In genomic region chr20:21607971-21608735, GRCh38 we compare ENCODE assay signal across 12 cellular contexts.
A peak's percentile ranks its signal among the peaks of the same experiment; 100 is the strongest.
DNase-seq lines count a peak whose midpoint lies in the region.
"Had no signal": no experiment of that assay in that cellular context is flagged by ENCODE, and none has a peak within 500 bp of the region (broad histone marks: within the 10 kb centered on the region; RNA-seq: fewer than 3 reads in every experiment).

No MANE protein-coding gene starts in this region.

- in situ Hi-C loops in HAP-1 (cut with MboI; ENCODE audit: low sequenced_read_pairs) = no loop called here

- no peaks in the 10 kb centered on the region for H3K9me3 ChIP-seq in HAP-1
- H3K9me3 ChIP-seq: SJSA1 had no signal

- intact Hi-C loops in posterior vena cava (cut with DNase I) = no loop called here

- DNase-seq in DMS79 (lab: John Stamatoyannopoulos, UW) (peak; percentile 14), NCI-H345 (lab: John Stamatoyannopoulos, UW) (peak; percentile 91), cerebellar cortex (ENCODE audit: low spot score) (peak; percentile 7), posterior vena cava (ENCODE audit: low spot score) (peak; percentile 77), T1000 (lab: John Stamatoyannopoulos, UW) (no peak), NCI-H128 (lab: John Stamatoyannopoulos, UW; ENCODE audit: unreplicated experiment) (no peak), HAP-1 (ENCODE audit: low spot score in 2 of 2) (no peak), SKM-1 treated with dmso at 0.1 percent for 144 hours (lab: John Stamatoyannopoulos, UW; ENCODE audit: unreplicated experiment) (no peak)
- DNase-seq: activated CD4-positive, alpha-beta T cell treated with anti-CD3 and anti-CD28 coated beads, Interleukin-2, amount 50 U/mL, for 4 hours; naive thymus-derived CD4-positive, alpha-beta T cell; NCI-H146 had no signal

- no peaks in the 10 kb centered on the region for H3K36me3 ChIP-seq in HAP-1 (replicated peaks)
- H3K36me3 ChIP-seq: SJSA1 had no signal

- no peaks in the 10 kb centered on the region for H3K4me1 ChIP-seq in HAP-1
- H3K4me1 ChIP-seq: SJSA1 had no signal

- no peaks in the 10 kb centered on the region for H3K27me3 ChIP-seq in HAP-1 (ENCODE audit: low read depth)
- H3K27me3 ChIP-seq: SJSA1 had no signal

- no peak overlapping the region for H3K4me3 ChIP-seq in HAP-1
- H3K4me3 ChIP-seq: SJSA1 had no signal

Comparison
In these comparisons a context has a peak if more than half of its experiments do, and no peak if none do; other contexts are left out.
1. DNase-seq: peak in DMS79 (single experiment), NCI-H345 (single experiment), cerebellar cortex (single experiment) and posterior vena cava (single experiment); none in T1000 (single experiment), NCI-H128 (single experiment), HAP-1 (0 of 2) and SKM-1 treated with dmso at 0.1 percent for 144 hours (single experiment).